2 cellular contexts compared by ENCODE assay signal in the genomic region with DNA sequence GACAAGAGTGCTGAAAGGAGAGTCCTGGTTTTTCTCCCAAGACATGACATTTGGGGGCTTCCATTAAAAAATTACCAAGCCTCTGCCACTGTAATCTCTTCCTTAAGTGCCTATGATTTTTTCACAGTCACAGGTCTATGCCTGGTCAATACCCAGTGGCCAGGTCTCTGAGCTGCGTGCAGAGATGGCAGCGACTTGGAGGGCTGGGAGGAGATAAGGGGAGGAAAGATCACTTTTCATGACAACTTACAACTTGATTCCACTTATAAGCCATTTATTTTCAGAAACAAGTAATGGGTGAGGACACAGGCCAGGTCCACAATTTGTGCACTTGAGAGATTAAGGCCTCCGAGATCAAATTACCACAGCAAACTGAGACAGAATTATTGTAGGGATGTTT.
TF ChIP-seq lines count a peak whose summit lies in the region.

No MANE protein-coding gene starts in this region.

TF ChIP-seq in SK-N-SH, 30 proteins besides CTCF, POLR2A, EP300 and RAD21 (continued from another document):
- TF ChIP-seq, protein P1, sequence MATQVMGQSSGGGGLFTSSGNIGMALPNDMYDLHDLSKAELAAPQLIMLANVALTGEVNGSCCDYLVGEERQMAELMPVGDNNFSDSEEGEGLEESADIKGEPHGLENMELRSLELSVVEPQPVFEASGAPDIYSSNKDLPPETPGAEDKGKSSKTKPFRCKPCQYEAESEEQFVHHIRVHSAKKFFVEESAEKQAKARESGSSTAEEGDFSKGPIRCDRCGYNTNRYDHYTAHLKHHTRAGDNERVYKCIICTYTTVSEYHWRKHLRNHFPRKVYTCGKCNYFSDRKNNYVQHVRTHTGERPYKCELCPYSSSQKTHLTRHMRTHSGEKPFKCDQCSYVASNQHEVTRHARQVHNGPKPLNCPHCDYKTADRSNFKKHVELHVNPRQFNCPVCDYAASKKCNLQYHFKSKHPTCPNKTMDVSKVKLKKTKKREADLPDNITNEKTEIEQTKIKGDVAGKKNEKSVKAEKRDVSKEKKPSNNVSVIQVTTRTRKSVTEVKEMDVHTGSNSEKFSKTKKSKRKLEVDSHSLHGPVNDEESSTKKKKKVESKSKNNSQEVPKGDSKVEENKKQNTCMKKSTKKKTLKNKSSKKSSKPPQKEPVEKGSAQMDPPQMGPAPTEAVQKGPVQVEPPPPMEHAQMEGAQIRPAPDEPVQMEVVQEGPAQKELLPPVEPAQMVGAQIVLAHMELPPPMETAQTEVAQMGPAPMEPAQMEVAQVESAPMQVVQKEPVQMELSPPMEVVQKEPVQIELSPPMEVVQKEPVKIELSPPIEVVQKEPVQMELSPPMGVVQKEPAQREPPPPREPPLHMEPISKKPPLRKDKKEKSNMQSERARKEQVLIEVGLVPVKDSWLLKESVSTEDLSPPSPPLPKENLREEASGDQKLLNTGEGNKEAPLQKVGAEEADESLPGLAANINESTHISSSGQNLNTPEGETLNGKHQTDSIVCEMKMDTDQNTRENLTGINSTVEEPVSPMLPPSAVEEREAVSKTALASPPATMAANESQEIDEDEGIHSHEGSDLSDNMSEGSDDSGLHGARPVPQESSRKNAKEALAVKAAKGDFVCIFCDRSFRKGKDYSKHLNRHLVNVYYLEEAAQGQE (IDR thresholded peaks at IDR 0.05; ENCODE audit: low read depth, low read length): no peak
- TF ChIP-seq JUND (IDR thresholded peaks at IDR 0.05) (no peak), TAF1 (IDR thresholded peaks at IDR 0.05; ENCODE audit: borderline replicate concordance, low read depth, low read length) (no peak), NRF1 (IDR thresholded peaks at IDR 0.05; ENCODE audit: low read depth, low read length) (no peak), GABPA (IDR thresholded peaks at IDR 0.05; ENCODE audit: low read depth) (no peak), TEAD4 (IDR thresholded peaks at IDR 0.05; ENCODE audit: borderline replicate concordance, insufficient read depth) (no peak)

TF ChIP-seq in WTC11, 78 proteins besides CTCF, POLR2A, EP300 and RAD21 (continued from another document):
- no peak for TF ChIP-seq AR (CRISPR knock-in tag; IDR thresholded peaks at IDR 0.05)
- TF ChIP-seq CDX4 (CRISPR knock-in tag; IDR thresholded peaks at IDR 0.05; ENCODE audit: borderline replicate concordance): no peak
- no peak for TF ChIP-seq NR2C2 (CRISPR knock-in tag; IDR thresholded peaks at IDR 0.05)
- TF ChIP-seq OVOL2 (CRISPR knock-in tag; IDR thresholded peaks at IDR 0.05; ENCODE audit: borderline replicate concordance): no peak
- no peak for TF ChIP-seq CBFB (CRISPR knock-in tag; IDR thresholded peaks at IDR 0.05; ENCODE audit: low read depth)
- no peak for TF ChIP-seq AFF4 (CRISPR knock-in tag; IDR thresholded peaks at IDR 0.05; ENCODE audit: borderline replicate concordance)
- no peak for TF ChIP-seq ZNF532 (CRISPR knock-in tag; IDR thresholded peaks at IDR 0.05; ENCODE audit: borderline replicate concordance)
- TF ChIP-seq TCF7 (CRISPR knock-in tag; IDR thresholded peaks at IDR 0.05; ENCODE audit: low read depth): no peak
- TF ChIP-seq MYBL2 (CRISPR knock-in tag; IDR thresholded peaks at IDR 0.05): no peak
- TF ChIP-seq ATF6 (CRISPR knock-in tag; IDR thresholded peaks at IDR 0.05): no peak
- no peak for TF ChIP-seq ZBTB21 (CRISPR knock-in tag; IDR thresholded peaks at IDR 0.05; ENCODE audit: borderline replicate concordance)
- no peak for TF ChIP-seq EMX1 (CRISPR knock-in tag; IDR thresholded peaks at IDR 0.05)
- TF ChIP-seq USF2 (CRISPR knock-in tag; IDR thresholded peaks at IDR 0.05): no peak
- TF ChIP-seq CREM (CRISPR knock-in tag; IDR thresholded peaks at IDR 0.05): no peak
- TF ChIP-seq ESRRA (CRISPR knock-in tag; IDR thresholded peaks at IDR 0.05; ENCODE audit: borderline replicate concordance): no peak
- no peak for TF ChIP-seq HMGA2 (CRISPR knock-in tag; IDR thresholded peaks at IDR 0.05)
